ENCODE assay signal across 27 cellular contexts in the genomic region with DNA sequence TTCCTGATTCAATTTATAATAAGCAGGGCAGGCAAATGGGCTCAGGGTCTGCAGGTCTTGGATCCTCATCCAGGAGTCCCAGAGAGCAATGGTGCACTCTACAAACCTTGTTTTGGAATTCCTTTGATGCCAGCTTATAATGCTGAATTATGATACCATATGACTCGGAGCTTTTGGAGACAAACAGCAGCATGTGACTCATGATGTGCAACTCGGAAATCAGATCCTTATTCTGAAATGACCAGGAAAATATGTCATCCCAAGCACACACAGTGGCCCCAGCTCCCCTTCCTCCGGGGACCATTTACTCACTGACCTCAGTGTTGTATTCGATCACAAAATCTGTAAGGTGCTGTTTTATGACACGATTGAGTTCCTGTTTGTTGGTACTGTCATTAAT. TPM values are rescaled to one million over a fixed set of nuclear protein-coding genes. Genes with fewer than 3 reads are reported as not detected.
DNase-seq lines count a peak whose midpoint lies in the region; ATAC-seq, FAIRE-seq and TF ChIP-seq lines count a peak whose summit lies in the region.
"Had no signal": no experiment of that assay in that cellular context is flagged by ENCODE, and none has a peak within 500 bp of the region (broad histone marks: within the 10 kb centered on the region; RNA-seq: fewer than 3 reads in every experiment).

No MANE protein-coding gene starts in this region.

- no peak overlapping the region for H3K9ac ChIP-seq in endothelial cell of umbilical vein (replicated peaks; ENCODE audit: extremely low read depth, insufficient read depth, low read length)
- H3K9ac ChIP-seq: BLaER1 treated with 17β-estradiol and CSF1 and Interleukin-3, amounts not matched to agents 10 nM and 100 nM had no signal

- H2AFZ ChIP-seq in endothelial cell of umbilical vein (ENCODE audit: low read depth, low read length) = no peak overlapping the region

- H3K79me2 ChIP-seq in endothelial cell of umbilical vein (ENCODE audit: control insufficient read depth, insufficient read depth, low read length) = no peaks in the 10 kb centered on the region

- no peak overlapping the region for H3K4me2 ChIP-seq in endothelial cell of umbilical vein (ENCODE audit: insufficient read depth, low read length)
- H3K4me2 ChIP-seq: A549; BLaER1 treated with 17β-estradiol and CSF1 and Interleukin-3, amounts not matched to agents 10 nM and 100 nM had no signal

- no peak for ATAC-seq in heart left ventricle
- ATAC-seq: A549 had no signal

- POLR2A ChIA-PET in endothelial cell of umbilical vein (lab: Charles Lee) = no interaction called here

- no peak for FAIRE-seq in endothelial cell of umbilical vein (lab: Jason Lieb, UNC)
- FAIRE-seq: A549, GM12891, GM18507, H54 had no signal

- H3K4me3 ChIP-seq in endothelial cell of umbilical vein (replicated peaks in 1 of 3; ENCODE audit: insufficient read depth in 1 of 3, low read depth in 1 of 3, low read length in 3 of 3) (no peak overlapping the region), heart left ventricle (no peak overlapping the region)
- H3K4me3 ChIP-seq: A549; BLaER1 treated with 17β-estradiol and CSF1 and Interleukin-3, amounts not matched to agents 10 nM and 100 nM; HAP-1 had no signal

- H3K4me3 Mint-ChIP-seq in activated naive CD4-positive, alpha-beta T cell treated with anti-CD3 and anti-CD28 coated beads, Interleukin-2, amount 10 ng/mL, durations not matched to agents 7 days and 5 days = no peak overlapping the region
- H3K4me3 Mint-ChIP-seq in osteocyte (ENCODE audit: unreplicated experiment) = no peak overlapping the region
- H3K4me3 Mint-ChIP-seq: CD14-positive monocyte; CD4-positive, alpha-beta T cell; CD8-positive, alpha-beta memory T cell; HFFc6 had no signal

- dilution Hi-C loops in endothelial cell of umbilical vein (cut with MboI; ENCODE audit: extremely low pct_ligation_motif_present, low sequenced_read_pairs) = no loop called here

- H3K27me3 Mint-ChIP-seq in activated naive CD4-positive, alpha-beta T cell treated with anti-CD3 and anti-CD28 coated beads, Interleukin-2, amount 10 ng/mL, durations not matched to agents 7 days and 5 days = peaks cover 7% of the 10 kb centered on the region
- no peaks in the 10 kb centered on the region for H3K27me3 Mint-ChIP-seq in osteocyte (ENCODE audit: unreplicated experiment)

- H3K27ac ChIP-seq in endothelial cell of umbilical vein (ENCODE audit: insufficient read depth, low read depth, low read length) (no peak overlapping the region), heart left ventricle (no peak overlapping the region)
- H3K27ac ChIP-seq: A549; BLaER1 treated with 17β-estradiol and CSF1 and Interleukin-3, amounts not matched to agents 10 nM and 100 nM had no signal

- H3K36me3 ChIP-seq in endothelial cell of umbilical vein (ENCODE audit: control insufficient read depth in 2 of 2, extremely low read depth in 1 of 2, insufficient read depth in 2 of 2, low read length in 2 of 2) = no peaks in the 10 kb centered on the region
- H3K36me3 ChIP-seq in heart left ventricle = no peaks in the 10 kb centered on the region
- H3K36me3 ChIP-seq: BE2C; BLaER1 treated with 17β-estradiol and CSF1 and Interleukin-3, amounts not matched to agents 10 nM and 100 nM; HAP-1 had no signal

- H3K27me3 ChIP-seq in endothelial cell of umbilical vein (ENCODE audit: control insufficient read depth in 2 of 2, insufficient read depth in 2 of 2, low read length in 2 of 2) (no peaks in the 10 kb centered on the region), heart left ventricle (peaks cover 0 to 14% (median 0%) of the 10 kb centered on the region in 9 donors)
- H3K27me3 ChIP-seq: BE2C; BLaER1 treated with 17β-estradiol and CSF1 and Interleukin-3, amounts not matched to agents 10 nM and 100 nM had no signal

- DNase-seq in Daoy (ENCODE audit: low read depth) = peak; percentile 13
- peak; percentile 24 for DNase-seq in HT1080 (ENCODE audit: low read depth)
- peak; percentile 64 for DNase-seq in RKO (ENCODE audit: low spot score)
- DNase-seq in endothelial cell of umbilical vein (ENCODE audit: low read depth, low spot score) = no peak
- no peak for DNase-seq in heart left ventricle
- DNase-seq in NK-92 (lab: John Stamatoyannopoulos, UW; ENCODE audit: unreplicated experiment) = no peak
- DNase-seq in activated naive CD4-positive, alpha-beta T cell treated with anti-CD3 and anti-CD28 coated beads, Interleukin-2, amount 10 ng/mL, durations not matched to agents 7 days and 5 days = no peak
- no peak for DNase-seq in osteocyte (ENCODE audit: extremely low spot score, unreplicated experiment)
- DNase-seq: 8988T; ACHN; AML-193; BE2C; Calu3; CD4-positive, alpha-beta T cell; CD8-positive, alpha-beta memory T cell; DMS79; GF-D8; GOT3; HFFc6 had no signal

- no peaks in the 10 kb centered on the region for H3K36me3 Mint-ChIP-seq in activated naive CD4-positive, alpha-beta T cell treated with anti-CD3 and anti-CD28 coated beads, Interleukin-2, amount 10 ng/mL, durations not matched to agents 7 days and 5 days
- no peaks in the 10 kb centered on the region for H3K36me3 Mint-ChIP-seq in osteocyte (ENCODE audit: unreplicated experiment)
- H3K36me3 Mint-ChIP-seq: CD14-positive monocyte; CD8-positive, alpha-beta memory T cell had no signal

- TF ChIP-seq POLR2A in endothelial cell of umbilical vein (IDR thresholded peaks at IDR 0.05; ENCODE audit: low read depth, low read length) (no peak), heart left ventricle (IDR thresholded peaks at IDR 0.05) (no peak)

- no peaks in the 10 kb centered on the region for H4K20me1 ChIP-seq in endothelial cell of umbilical vein (replicated peaks; ENCODE audit: control insufficient read depth, extremely low read depth, insufficient read depth, low read length)
- H4K20me1 ChIP-seq: BLaER1 treated with 17β-estradiol and CSF1 and Interleukin-3, amounts not matched to agents 10 nM and 100 nM had no signal

- intact Hi-C loops in endothelial cell of umbilical vein (cut with micrococcal nuclease) (no loop called here), heart left ventricle (cut with DNase I) (no loop called here)

- TF ChIP-seq CTCF in endothelial cell of umbilical vein (IDR thresholded peaks at IDR 0.05; ENCODE audit: extremely low read depth in 1 of 2, insufficient read depth in 1 of 2, low read depth in 1 of 2, low read length in 2 of 2) = no peak
- no peak for TF ChIP-seq CTCF in heart left ventricle (IDR thresholded peaks at IDR 0.05)
- TF ChIP-seq CTCF in osteocyte (IDR thresholded peaks at IDR 0.05) = no peak

- no peaks in the 10 kb centered on the region for H3K9me3 ChIP-seq in endothelial cell of umbilical vein (replicated peaks; ENCODE audit: control insufficient read depth, insufficient read depth, low read length)
- peaks cover 0 to 7% (median 0%) of the 10 kb centered on the region in 12 donors for H3K9me3 ChIP-seq in heart left ventricle
- H3K9me3 ChIP-seq: BE2C; BLaER1 treated with 17β-estradiol and CSF1 and Interleukin-3, amounts not matched to agents 10 nM and 100 nM; HAP-1 had no signal

- no peak overlapping the region for H3K27ac Mint-ChIP-seq in activated naive CD4-positive, alpha-beta T cell treated with anti-CD3 and anti-CD28 coated beads, Interleukin-2, amount 10 ng/mL, durations not matched to agents 7 days and 5 days
- no peak overlapping the region for H3K27ac Mint-ChIP-seq in osteocyte (ENCODE audit: unreplicated experiment)
- H3K27ac Mint-ChIP-seq: CD14-positive monocyte; CD4-positive, alpha-beta T cell; CD8-positive, alpha-beta memory T cell; HFFc6 had no signal

- no peaks in the 10 kb centered on the region for H3K4me1 Mint-ChIP-seq in activated naive CD4-positive, alpha-beta T cell treated with anti-CD3 and anti-CD28 coated beads, Interleukin-2, amount 10 ng/mL, durations not matched to agents 7 days and 5 days
- H3K4me1 Mint-ChIP-seq in osteocyte (ENCODE audit: unreplicated experiment) = no peaks in the 10 kb centered on the region
- H3K4me1 Mint-ChIP-seq: CD14-positive monocyte; CD8-positive, alpha-beta memory T cell had no signal

- WGBS in heart left ventricle, 4 donors = 73 to 78% (median 76%) methylated on average over 5 of the region's 5 CpGs

- H3K9me1 ChIP-seq in endothelial cell of umbilical vein (replicated peaks; ENCODE audit: control insufficient read depth, extremely low read depth, insufficient read depth, low read length) = no peaks in the 10 kb centered on the region

- CTCF ChIA-PET in endothelial cell of umbilical vein (lab: Charles Lee) = interaction anchor here (2.2 to 3.3 kb wide), 2 partner anchors 12 to 465 kb away, joined by 12 to 23 read pairs; no protein-coding TSS in a partner anchor
- CTCF ChIA-PET in activated naive CD4-positive, alpha-beta T cell treated with anti-CD3 and anti-CD28 coated beads, Interleukin-2, amount 10 ng/mL, durations not matched to agents 7 days and 5 days (lab: Charles Lee) = interaction anchor here (1.2 to 3.0 kb wide), 2 partner anchors 13 to 670 kb away, joined by 3 to 9 read pairs; no protein-coding TSS in a partner anchor

- H3K4me1 ChIP-seq in endothelial cell of umbilical vein (ENCODE audit: control insufficient read depth, extremely low read depth, insufficient read depth, low read length) = no peaks in the 10 kb centered on the region
- H3K4me1 ChIP-seq in heart left ventricle = no peaks in the 10 kb centered on the region
- H3K4me1 ChIP-seq: A549; BE2C; BLaER1 treated with 17β-estradiol and CSF1 and Interleukin-3, amounts not matched to agents 10 nM and 100 nM; HAP-1 had no signal

- BruUV-seq in endothelial cell of umbilical vein (replicated peaks; lab: Mats Ljungman, UMichigan) = no TSS peak

- no peaks in the 10 kb centered on the region for H3K9me3 Mint-ChIP-seq in activated naive CD4-positive, alpha-beta T cell treated with anti-CD3 and anti-CD28 coated beads, Interleukin-2, amount 10 ng/mL, durations not matched to agents 7 days and 5 days
- H3K9me3 Mint-ChIP-seq in osteocyte (ENCODE audit: unreplicated experiment) = peaks cover 1% of the 10 kb centered on the region
- H3K9me3 Mint-ChIP-seq: CD14-positive monocyte; CD4-positive, alpha-beta T cell had no signal

RNA-seq across cellular contexts. Expression of a gene that starts 20.2 kb away (rescaled TPM):
- not detected in 2 replicates for total RNA-seq in Daoy (2014; rRNA removed; shearing (Covaris generic))
- total RNA-seq in HT1080 (2014; rRNA removed; shearing (Covaris generic)) = not detected in 2 replicates
- not detected in 2 replicates for polyA plus RNA-seq in HT1080 (2015; cell fraction: cytosol; rRNA removed)
- polyA plus RNA-seq in HT1080 (2015; cell fraction: nucleus; rRNA removed) = not detected in 2 replicates
- not detected in 2 replicates for total RNA-seq in endothelial cell of umbilical vein
- not detected in 2 replicates for polyA plus RNA-seq in endothelial cell of umbilical vein
- not detected in 2 replicates for polyA plus RNA-seq in endothelial cell of umbilical vein (2011; cell fraction: cytosol; rRNA removed)
- not detected in 2 replicates for polyA plus RNA-seq in endothelial cell of umbilical vein (2011; cell fraction: nucleus; rRNA removed)
- not detected in 2 replicates for polyA plus RNA-seq in endothelial cell of umbilical vein (2012)
- polyA minus RNA-seq in endothelial cell of umbilical vein = not detected in 2 replicates
- polyA minus RNA-seq in endothelial cell of umbilical vein (2011; cell fraction: cytosol; rRNA and poly(A)+ RNA removed) = not detected
- not detected in 2 replicates for polyA minus RNA-seq in endothelial cell of umbilical vein (2011; cell fraction: nucleus; rRNA and poly(A)+ RNA removed)
- total RNA-seq in heart left ventricle = not detected
- not detected for polyA plus RNA-seq in heart left ventricle
- not detected in 2 replicates for total RNA-seq in osteocyte
- total RNA-seq: Calu3; CD4-positive, alpha-beta T cell; CD8-positive, alpha-beta memory T cell; G401; HFFc6 had no signal
- polyA plus RNA-seq: A549; CD14-positive monocyte; CD8-positive, alpha-beta memory T cell had no signal

RNA-seq across cellular contexts. Expression of a gene that starts 31.8 kb away (rescaled TPM):
- total RNA-seq in Daoy (2014; rRNA removed; shearing (Covaris generic)) = 0.18 TPM in 1 of 2 replicates, not detected in the other
- total RNA-seq in HT1080 (2014; rRNA removed; shearing (Covaris generic)) = not detected in 2 replicates
- not detected in 2 replicates for polyA plus RNA-seq in HT1080 (2015; cell fraction: cytosol; rRNA removed)
- not detected in 2 replicates for polyA plus RNA-seq in HT1080 (2015; cell fraction: nucleus; rRNA removed)
- total RNA-seq in endothelial cell of umbilical vein = not detected in 2 replicates
- polyA plus RNA-seq in endothelial cell of umbilical vein = not detected in 2 replicates
- polyA plus RNA-seq in endothelial cell of umbilical vein (2011; cell fraction: cytosol; rRNA removed) = not detected in 2 replicates
- not detected in 2 replicates for polyA plus RNA-seq in endothelial cell of umbilical vein (2011; cell fraction: nucleus; rRNA removed)
- not detected in 2 replicates for polyA plus RNA-seq in endothelial cell of umbilical vein (2012)
- polyA minus RNA-seq in endothelial cell of umbilical vein = not detected in 2 replicates
- polyA minus RNA-seq in endothelial cell of umbilical vein (2011; cell fraction: cytosol; rRNA and poly(A)+ RNA removed) = not detected
- polyA minus RNA-seq in endothelial cell of umbilical vein (2011; cell fraction: nucleus; rRNA and poly(A)+ RNA removed) = not detected in 2 replicates
- not detected for total RNA-seq in heart left ventricle
- polyA plus RNA-seq in heart left ventricle = not detected
- total RNA-seq in osteocyte = not detected in 2 replicates
- total RNA-seq: Calu3; CD4-positive, alpha-beta T cell; CD8-positive, alpha-beta memory T cell; G401; HFFc6 had no signal
- polyA plus RNA-seq: A549; CD14-positive monocyte; CD8-positive, alpha-beta memory T cell had no signal

RNA-seq across cellular contexts. Expression of a gene that starts 36.6 kb away (rescaled TPM):
- 0.91 and 3.2 TPM in 2 replicates for total RNA-seq in Daoy (2014; rRNA removed; shearing (Covaris generic))
- not detected in 2 replicates for total RNA-seq in HT1080 (2014; rRNA removed; shearing (Covaris generic))
- 0.20 and 0.29 TPM in 2 replicates for polyA plus RNA-seq in HT1080 (2015; cell fraction: cytosol; rRNA removed)
- 0.11 and 0.50 TPM in 2 replicates for polyA plus RNA-seq in HT1080 (2015; cell fraction: nucleus; rRNA removed)
- total RNA-seq in endothelial cell of umbilical vein (not detected in 2 replicates), heart left ventricle (10 to 100 TPM in 1 of 9 donors, 1 to 10 TPM in 3, under 1 TPM in 4, not detected in 1; 0.25 to 12.6 (median 1.2) TPM), osteocyte (2.3 and 2.7 TPM in 2 replicates)
- polyA plus RNA-seq in endothelial cell of umbilical vein (0.06 TPM in 2 replicates), heart left ventricle (under 1 TPM; 0.17 to 0.61 TPM)
- 0.14 and 0.21 TPM in 2 replicates for polyA plus RNA-seq in endothelial cell of umbilical vein (2011; cell fraction: cytosol; rRNA removed)
- 0.24 TPM in 1 of 2 replicates, not detected in the other for polyA plus RNA-seq in endothelial cell of umbilical vein (2011; cell fraction: nucleus; rRNA removed)
- polyA plus RNA-seq in endothelial cell of umbilical vein (2012) = 0.32 and 0.52 TPM in 2 replicates
- not detected in 2 replicates for polyA minus RNA-seq in endothelial cell of umbilical vein
- not detected for polyA minus RNA-seq in endothelial cell of umbilical vein (2011; cell fraction: cytosol; rRNA and poly(A)+ RNA removed)
- not detected in 2 replicates for polyA minus RNA-seq in endothelial cell of umbilical vein (2011; cell fraction: nucleus; rRNA and poly(A)+ RNA removed)
- total RNA-seq: Calu3; CD4-positive, alpha-beta T cell; CD8-positive, alpha-beta memory T cell; G401; HFFc6 had no signal
- polyA plus RNA-seq: A549; CD8-positive, alpha-beta memory T cell had no signal

RNA-seq across cellular contexts. Expression of a gene that starts 45.4 kb away (rescaled TPM):
- not detected in 2 replicates for total RNA-seq in Daoy (2014; rRNA removed; shearing (Covaris generic))
- not detected in 2 replicates for total RNA-seq in HT1080 (2014; rRNA removed; shearing (Covaris generic))
- not detected in 2 replicates for polyA plus RNA-seq in HT1080 (2015; cell fraction: cytosol; rRNA removed)
- polyA plus RNA-seq in HT1080 (2015; cell fraction: nucleus; rRNA removed) = not detected in 2 replicates
- not detected in 2 replicates for total RNA-seq in endothelial cell of umbilical vein
- not detected in 2 replicates for polyA plus RNA-seq in endothelial cell of umbilical vein
- polyA plus RNA-seq in endothelial cell of umbilical vein (2011; cell fraction: cytosol; rRNA removed) = not detected in 2 replicates
- not detected in 2 replicates for polyA plus RNA-seq in endothelial cell of umbilical vein (2011; cell fraction: nucleus; rRNA removed)
- polyA plus RNA-seq in endothelial cell of umbilical vein (2012) = not detected in 2 replicates
- not detected in 2 replicates for polyA minus RNA-seq in endothelial cell of umbilical vein
- not detected for polyA minus RNA-seq in endothelial cell of umbilical vein (2011; cell fraction: cytosol; rRNA and poly(A)+ RNA removed)
- not detected in 2 replicates for polyA minus RNA-seq in endothelial cell of umbilical vein (2011; cell fraction: nucleus; rRNA and poly(A)+ RNA removed)
- total RNA-seq in heart left ventricle = 1 to 10 TPM in 5 of 9 donors, not detected in 4; 1.3 to 4.0 (median 2.7) TPM
- polyA plus RNA-seq in heart left ventricle = under 1 TPM in 1 of 2 donors, not detected in 1; 0.22 TPM
- not detected in 2 replicates for total RNA-seq in osteocyte
- total RNA-seq: Calu3; CD4-positive, alpha-beta T cell; CD8-positive, alpha-beta memory T cell; G401; HFFc6 had no signal
- polyA plus RNA-seq: A549; CD14-positive monocyte; CD8-positive, alpha-beta memory T cell had no signal

Comparison
In these comparisons a context has a peak if more than half of its experiments do, and no peak if none do; other contexts are left out.
1. DNase-seq: peak in Daoy (single experiment), HT1080 (single experiment) and RKO (single experiment); none in endothelial cell of umbilical vein (single experiment), heart left ventricle (0 of 5), NK-92 (single experiment), activated naive CD4-positive, alpha-beta T cell treated with anti-CD3 and anti-CD28 coated beads, Interleukin-2, amount 10 ng/mL, durations not matched to agents 7 days and 5 days (single experiment) and osteocyte (single experiment).